ENCODE assay signal across 2 cellular contexts in genomic region chr6:43097098-43097489, GRCh38.
TF ChIP-seq lines count a peak whose summit lies in the region.

No MANE protein-coding gene starts in this region.

TF ChIP-seq in HEK293, 187 proteins besides CTCF, POLR2A, EP300 and RAD21:
- no peak for TF ChIP-seq ZNF529 (tag by site-specific recombination; IDR thresholded peaks at IDR 0.05; ENCODE audit: insufficient replicate concordance)
- TF ChIP-seq REPIN1 (tag by site-specific recombination; IDR thresholded peaks at IDR 0.05; ENCODE audit: low read depth), result no peak
- peak; percentile 25; the same call in 1 of the 2 replicates for TF ChIP-seq GLIS1 (tag by site-specific recombination; IDR thresholded peaks at IDR 0.05)
- 0 out of 2 replicates have a peak, but pooled peaks have one; percentile 26 for TF ChIP-seq PATZ1 (tag by site-specific recombination; IDR thresholded peaks at IDR 0.05)

TF ChIP-seq in GM12878, 131 proteins besides CTCF, POLR2A, EP300 and RAD21:
- TF ChIP-seq KLF5 (IDR thresholded peaks at IDR 0.05; ENCODE audit: partially characterized antibody) (no peak), HSF1 (IDR thresholded peaks at IDR 0.05; ENCODE audit: low read depth, low read length) (no peak), CHD1 (IDR thresholded peaks at IDR 0.05; ENCODE audit: low read depth, low read length) (no peak), E4F1 (IDR thresholded peaks at IDR 0.05; ENCODE audit: borderline replicate concordance, partially characterized antibody) (no peak), NFXL1 (IDR thresholded peaks at IDR 0.05; ENCODE audit: borderline replicate concordance) (no peak), HCFC1 (IDR thresholded peaks at IDR 0.05; ENCODE audit: low read length) (no peak), POU2F2 (IDR thresholded peaks at IDR 0.05; ENCODE audit: borderline replicate concordance, low read depth, low read length) (no peak), ZNF274 (IDR thresholded peaks at IDR 0.05; ENCODE audit: insufficient read depth, insufficient read length) (no peak), EZH2 (IDR thresholded peaks at IDR 0.05; ENCODE audit: borderline replicate concordance, control insufficient read depth, low read depth, low read length) (no peak), IRF5 (IDR thresholded peaks at IDR 0.05; ENCODE audit: borderline replicate concordance) (no peak)
